In genomic region chr3:134788283-134788682, GRCh38 we compare ENCODE assay signal across 1 cellular context. TPM values are rescaled to one million over a fixed set of nuclear protein-coding genes. Genes with fewer than 3 reads are reported as not detected.
"Had no signal": no experiment of that assay in that cellular context is flagged by ENCODE, and none has a peak within 500 bp of the region (broad histone marks: within the 10 kb centered on the region; RNA-seq: fewer than 3 reads in every experiment).

No MANE protein-coding gene starts in this region.

RNA-seq across cellular contexts. Expression of gene EPHB1, which starts 6.8 kb away (rescaled TPM):
- total RNA-seq: activated CD8-positive, alpha-beta memory T cell treated with anti-CD3 and anti-CD28 coated beads for 36 hours had no signal
